In the genomic region with DNA sequence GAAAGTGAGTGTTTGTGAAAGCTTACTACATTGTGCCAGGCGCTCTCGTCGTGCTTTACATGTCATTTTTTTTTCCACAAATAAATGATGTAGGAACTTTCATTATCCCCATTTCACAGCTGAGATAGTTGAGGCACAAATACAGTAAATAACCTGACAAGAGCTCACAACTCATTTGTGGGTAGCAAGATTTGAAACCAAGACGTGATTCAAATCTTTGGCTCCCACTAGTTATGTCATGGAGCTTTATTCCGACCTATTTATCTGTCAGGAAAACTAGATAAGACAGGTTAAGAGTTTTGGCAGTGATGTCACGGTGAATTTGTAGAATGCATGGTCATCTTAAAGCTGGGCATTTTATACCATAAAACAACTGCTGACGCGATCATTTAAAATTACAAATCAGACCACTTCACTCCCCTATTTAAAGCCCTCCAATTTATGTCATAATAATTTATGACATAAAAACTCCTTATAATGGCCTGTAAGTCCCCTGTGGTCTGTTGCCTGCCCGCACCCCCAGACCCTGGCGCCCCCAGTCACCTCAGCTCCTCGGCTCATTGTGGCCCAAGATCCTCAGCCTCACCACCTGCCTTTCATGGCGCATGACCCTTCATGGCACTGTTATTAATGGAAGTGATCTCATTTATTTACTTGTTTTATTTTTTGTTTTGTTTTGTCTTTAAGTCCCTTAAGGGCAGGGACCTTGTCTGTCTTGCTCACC, we compare ENCODE assay signal across 8 cellular contexts. TPM values are rescaled to one million over a fixed set of nuclear protein-coding genes. Genes with fewer than 3 reads are reported as not detected.
DNase-seq lines count a peak whose midpoint lies in the region; ATAC-seq and TF ChIP-seq lines count a peak whose summit lies in the region.

No MANE protein-coding gene starts in this region.

- peak overlapping the region; percentile 97 for H3K27ac Mint-ChIP-seq in T-helper 17 cell
- H3K27ac Mint-ChIP-seq in glutamatergic neuron (ENCODE audit: unreplicated experiment), result peak overlapping the region; percentile 91
- H3K27ac Mint-ChIP-seq in stimulated activated effector memory CD8-positive, alpha-beta T cell treated with anti-CD3 and anti-CD28 coated beads, Interleukin-12 subunit alpha, Interleukin-12 subunit beta, amount 100 ng/mL, for 72 hours, result peak overlapping the region; percentile 99

- peak overlapping the region; percentile 96 for H3K4me3 ChIP-seq in cardiac muscle cell

- H3K27ac ChIP-seq in cardiac muscle cell, result peak overlapping the region; percentile 100

- ATAC-seq in Right ventricle myocardium superior (ENCODE audit: poor library complexity) (no peak), T-helper 17 cell (no peak), GM21447 (IDR thresholded peaks at IDR 0.05; ENCODE audit: unreplicated experiment) (no peak)
- ATAC-seq in stimulated activated effector memory CD8-positive, alpha-beta T cell treated with anti-CD3 and anti-CD28 coated beads, Interleukin-12 subunit alpha, Interleukin-12 subunit beta, amount 100 ng/mL, for 72 hours, result no peak

- H3K36me3 ChIP-seq in cardiac muscle cell, result peaks cover 6% of the 10 kb centered on the region

- intact Hi-C loops in Right ventricle myocardium superior (cut with DNase I), result loop anchor here (2.0 to 5.0 kb wide), 2 partner anchors 53 to 106 kb away; a partner anchor contains a TSS

- H3K27me3 Mint-ChIP-seq in T-helper 17 cell (no peaks in the 10 kb centered on the region), glutamatergic neuron (ENCODE audit: unreplicated experiment) (peaks cover 7% of the 10 kb centered on the region)

- no peak for TF ChIP-seq CTCF in cardiac muscle cell (IDR thresholded peaks at IDR 0.05; ENCODE audit: low read depth, low read length)
- TF ChIP-seq CTCF in glutamatergic neuron (IDR thresholded peaks at IDR 0.05; ENCODE audit: partially characterized antibody, unreplicated experiment), result no peak

- H3K4me1 Mint-ChIP-seq in T-helper 17 cell (peaks cover 20% of the 10 kb centered on the region), glutamatergic neuron (ENCODE audit: low read depth, unreplicated experiment) (peaks cover 6% of the 10 kb centered on the region)
- H3K4me1 Mint-ChIP-seq in stimulated activated effector memory CD8-positive, alpha-beta T cell treated with anti-CD3 and anti-CD28 coated beads, Interleukin-12 subunit alpha, Interleukin-12 subunit beta, amount 100 ng/mL, for 72 hours, result peaks cover 33% of the 10 kb centered on the region

- peaks cover 22% of the 10 kb centered on the region for H3K4me1 ChIP-seq in cardiac muscle cell (ENCODE audit: low read depth)

- peak overlapping the region; percentile 98 for H3K4me3 Mint-ChIP-seq in T-helper 17 cell
- H3K4me3 Mint-ChIP-seq in glutamatergic neuron (ENCODE audit: unreplicated experiment), result peak overlapping the region; percentile 99
- peak overlapping the region; percentile 99 for H3K4me3 Mint-ChIP-seq in stimulated activated effector memory CD8-positive, alpha-beta T cell treated with anti-CD3 and anti-CD28 coated beads, Interleukin-12 subunit alpha, Interleukin-12 subunit beta, amount 100 ng/mL, for 72 hours

- no peaks in the 10 kb centered on the region for H3K27me3 ChIP-seq in cardiac muscle cell

- H3K9me3 Mint-ChIP-seq in glutamatergic neuron (ENCODE audit: unreplicated experiment), result peaks cover 4% of the 10 kb centered on the region
- no peaks in the 10 kb centered on the region for H3K9me3 Mint-ChIP-seq in stimulated activated effector memory CD8-positive, alpha-beta T cell treated with anti-CD3 and anti-CD28 coated beads, Interleukin-12 subunit alpha, Interleukin-12 subunit beta, amount 100 ng/mL, for 72 hours

- H3K9me3 ChIP-seq in cardiac muscle cell (ENCODE audit: low read depth), result no peaks in the 10 kb centered on the region
- H3K9me3 ChIP-seq in T-helper 17 cell (ENCODE audit: control insufficient read depth, low read length, poor library complexity, severe bottlenecking), result no peaks in the 10 kb centered on the region

- no peak for DNase-seq in cardiac muscle cell (ENCODE audit: low read depth in 1 of 2, low spot score in 1 of 2)
- DNase-seq in Right ventricle myocardium superior, result no peak
- no peak for DNase-seq in T-helper 17 cell
- no peak for DNase-seq in glutamatergic neuron
- DNase-seq in stimulated activated effector memory CD8-positive, alpha-beta T cell treated with anti-CD3 and anti-CD28 coated beads, Interleukin-12 subunit alpha, Interleukin-12 subunit beta, amount 100 ng/mL, for 72 hours (ENCODE audit: low spot score in 2 of 2), result no peak
- DNase-seq in NCI-H1048 (lab: John Stamatoyannopoulos, UW), result no peak
- DNase-seq in effector CD4-positive, alpha-beta T cell, result no peak

- H3K36me3 Mint-ChIP-seq in T-helper 17 cell (ENCODE audit: low read depth) (no peaks in the 10 kb centered on the region), glutamatergic neuron (ENCODE audit: unreplicated experiment) (no peaks in the 10 kb centered on the region)
- H3K36me3 Mint-ChIP-seq in stimulated activated effector memory CD8-positive, alpha-beta T cell treated with anti-CD3 and anti-CD28 coated beads, Interleukin-12 subunit alpha, Interleukin-12 subunit beta, amount 100 ng/mL, for 72 hours, result peaks cover 32% of the 10 kb centered on the region

RNA-seq across cellular contexts. Expression of a gene that starts 0.7 kb away (rescaled TPM):
- 30.7 and 38.5 TPM in 2 replicates for total RNA-seq in cardiac muscle cell
- polyA plus RNA-seq in cardiac muscle cell, result 41.1 and 55.4 TPM in 2 replicates
- 44.4 TPM for total RNA-seq in Right ventricle myocardium superior
- total RNA-seq in T-helper 17 cell, result 10 to 100 TPM; 59.9 to 67.4 TPM
- 59.2 TPM for total RNA-seq in glutamatergic neuron (ENCODE audit: unreplicated experiment)

RNA-seq across cellular contexts. Expression of a gene that starts 32.2 kb away (rescaled TPM):
- total RNA-seq in cardiac muscle cell, result 2.8 TPM in 2 replicates
- polyA plus RNA-seq in cardiac muscle cell, result 3.8 and 8.2 TPM in 2 replicates
- 0.48 TPM for total RNA-seq in Right ventricle myocardium superior
- under 1 TPM; 0.26 to 0.30 TPM for total RNA-seq in T-helper 17 cell
- total RNA-seq in glutamatergic neuron (ENCODE audit: unreplicated experiment), result 2.1 TPM

RNA-seq across cellular contexts. Expression of a gene that starts 54.9 kb away (rescaled TPM):
- 19.7 and 29.5 TPM in 2 replicates for total RNA-seq in cardiac muscle cell
- 19.5 and 36.9 TPM in 2 replicates for polyA plus RNA-seq in cardiac muscle cell
- 12.0 TPM for total RNA-seq in Right ventricle myocardium superior
- total RNA-seq in T-helper 17 cell, result 10 to 100 TPM in 1 of 2 donors, 1 to 10 TPM in 1; 10.0 to 11.1 TPM
- total RNA-seq in glutamatergic neuron (ENCODE audit: unreplicated experiment), result 41.0 TPM
